10 cellular contexts compared by ENCODE assay signal in the genomic region with DNA sequence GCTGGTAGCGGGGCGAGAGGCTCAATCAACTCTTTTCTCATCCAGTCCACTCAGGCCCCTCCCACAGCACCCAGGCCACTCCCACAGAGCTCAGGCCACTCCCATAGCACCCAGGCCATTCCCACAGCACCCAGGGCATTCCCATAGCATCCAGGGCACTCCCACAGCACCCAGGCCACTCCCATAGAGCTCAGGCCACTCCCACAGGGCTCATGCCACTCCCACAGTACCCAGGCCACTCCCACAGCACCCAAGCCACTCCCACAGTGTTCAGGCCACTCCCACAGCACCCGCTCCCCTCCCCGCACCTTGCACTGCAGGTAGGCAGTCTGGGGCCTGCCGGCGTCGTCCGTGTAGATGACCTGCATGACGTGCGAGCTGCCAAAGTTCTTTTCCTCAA. TPM values are rescaled to one million over a fixed set of nuclear protein-coding genes. Genes with fewer than 3 reads are reported as not detected.
DNase-seq lines count a peak whose midpoint lies in the region; ATAC-seq and TF ChIP-seq lines count a peak whose summit lies in the region.
"Not testable (repeated sequence)": the region's sequence is repeated elsewhere in the genome, so short reads cannot be mapped to it uniquely, and the experiment has no call there.
"Had no signal": no experiment of that assay in that cellular context is flagged by ENCODE, and none has a peak within 500 bp of the region (broad histone marks: within the 10 kb centered on the region; RNA-seq: fewer than 3 reads in every experiment).

No MANE protein-coding gene starts in this region.

- H4K20me1 ChIP-seq in PC-9 (ENCODE audit: insufficient read depth), result not testable (repeated sequence)

- H2AFZ ChIP-seq in PC-9, result not testable (repeated sequence)

- POLR2A ChIA-PET in PC-9 (lab: Charles Lee; ENCODE audit: unreplicated experiment), result not testable (repeated sequence)

- intact Hi-C loops in PC-9 (cut with micrococcal nuclease; ENCODE audit: unreplicated experiment); activated naive CD4-positive, alpha-beta T cell treated with anti-CD3 and anti-CD28 coated beads for 36 hours (cut with micrococcal nuclease): not testable (repeated sequence)

- H3K4me1 Mint-ChIP-seq in activated naive CD4-positive, alpha-beta T cell treated with anti-CD3 and anti-CD28 coated beads for 36 hours (ENCODE audit: low read depth); effector memory CD8-positive, alpha-beta T cell (ENCODE audit: low read depth in 2 of 2): not testable (repeated sequence)

- not testable (repeated sequence) for H3K27ac Mint-ChIP-seq in activated naive CD4-positive, alpha-beta T cell treated with anti-CD3 and anti-CD28 coated beads for 36 hours
- H3K27ac Mint-ChIP-seq in effector memory CD8-positive, alpha-beta T cell, result peak overlapping the region in 1 of 2 donors; percentile 74

- in situ Hi-C loops in Caki2 (cut with HindIII; ENCODE audit: low pct_unique_long_range_greater_than_20kb, low sequenced_read_pairs), result not testable (repeated sequence)

- peak overlapping the region; percentile 61 for H3K4me2 ChIP-seq in PC-9

- H3K79me2 ChIP-seq in PC-9 (ENCODE audit: low read depth), result not testable (repeated sequence)

- not testable (repeated sequence) for TF ChIP-seq CTCF in PC-9 (conservative IDR thresholded peaks at IDR 0.05); lung (IDR thresholded peaks at IDR 0.05; ENCODE audit: control extremely low read depth, extremely low read depth)

- not testable (repeated sequence) for H3K9me3 Mint-ChIP-seq in activated naive CD4-positive, alpha-beta T cell treated with anti-CD3 and anti-CD28 coated beads for 36 hours; effector memory CD8-positive, alpha-beta T cell

- not testable (repeated sequence) for H3K4me3 ChIP-seq in PC-9, lung

- H3K4me1 ChIP-seq in PC-9 (replicated peaks; ENCODE audit: insufficient read depth); lung (ENCODE audit: control insufficient read depth in 2 of 2, insufficient read depth in 2 of 2, low read length in 2 of 2): not testable (repeated sequence)

- H3K9me3 ChIP-seq in PC-9 (ENCODE audit: insufficient read depth, low read depth); lung (ENCODE audit: control insufficient read depth in 2 of 2, insufficient read depth in 1 of 2, low read length in 1 of 2): not testable (repeated sequence)

- WGBS in lung, 2 donors, result 68% methylated on average over 10 of the region's 10 CpGs; no CpG with 5 or more reads in 1 of the 2 donors

- not testable (repeated sequence) for H3F3A ChIP-seq in PC-9 (ENCODE audit: insufficient read depth, low read depth)

- not testable (repeated sequence) for H3K27ac ChIP-seq in PC-9; lung (ENCODE audit: low read depth in 1 of 2, low read length in 1 of 2)

- peak; percentile 22 for ATAC-seq in HG02759 (IDR thresholded peaks at IDR 0.05; ENCODE audit: unreplicated experiment)
- peak; percentile 4 for ATAC-seq in effector memory CD8-positive, alpha-beta T cell (replicated peaks)
- ATAC-seq in lung (ENCODE audit: insufficient read depth, low FRiP score), result peak; percentile 6

- H3K27me3 ChIP-seq in PC-9 (ENCODE audit: insufficient read depth, low read depth); lung (ENCODE audit: control insufficient read depth, insufficient read depth): not testable (repeated sequence)

- H3K36me3 ChIP-seq in PC-9 (ENCODE audit: low read depth); lung (ENCODE audit: control insufficient read depth in 2 of 2, insufficient read depth in 2 of 2, low read length in 2 of 2): not testable (repeated sequence)

- not testable (repeated sequence) for H3K9me2 ChIP-seq in PC-9 (ENCODE audit: insufficient read depth)

- not testable (repeated sequence) for H3K4me3 Mint-ChIP-seq in activated naive CD4-positive, alpha-beta T cell treated with anti-CD3 and anti-CD28 coated beads for 36 hours; effector memory CD8-positive, alpha-beta T cell

- not testable (repeated sequence) for H3K36me3 Mint-ChIP-seq in activated naive CD4-positive, alpha-beta T cell treated with anti-CD3 and anti-CD28 coated beads for 36 hours (ENCODE audit: low read depth); effector memory CD8-positive, alpha-beta T cell (ENCODE audit: insufficient read depth)

- CTCF ChIA-PET in PC-9 (lab: Charles Lee), result not testable (repeated sequence)
- CTCF ChIA-PET in activated naive CD4-positive, alpha-beta T cell treated with anti-CD3 and anti-CD28 coated beads for 36 hours (lab: Charles Lee), result interaction anchor here (1.1 kb wide), 1 partner anchor 17 kb away, joined by 6 read pairs; no protein-coding TSS in a partner anchor

- BruUV-seq in PC-9 (replicated peaks; lab: Mats Ljungman, UMichigan), result not testable (repeated sequence)

- DNase-seq in Caki2 (ENCODE audit: low read depth) (peak; percentile 53), PC-9 (peak; percentile 42 to 56)
- peak; percentile 56 for DNase-seq in activated CD4-positive, CD25-positive, alpha-beta regulatory T cell treated with anti-CD3 and anti-CD28 coated beads, Interleukin-2, amount 50 U/mL, for 72 hours
- peak; percentile 33 for DNase-seq in activated naive CD4-positive, alpha-beta T cell treated with anti-CD3 and anti-CD28 coated beads for 36 hours
- peak in 2 of 3 experiments; percentile 26 to 31 for DNase-seq in effector memory CD8-positive, alpha-beta T cell
- DNase-seq in lung (ENCODE audit: low spot score), result not testable (repeated sequence)
- peak; percentile 75 for DNase-seq in stimulated activated CD8-positive, alpha-beta memory T cell treated with anti-CD3 and anti-CD28 coated beads, Interleukin-4, amount 100 ng/mL, for 48 hours

- not testable (repeated sequence) for H3K27me3 Mint-ChIP-seq in activated naive CD4-positive, alpha-beta T cell treated with anti-CD3 and anti-CD28 coated beads for 36 hours (ENCODE audit: low read depth); effector memory CD8-positive, alpha-beta T cell

RNA-seq across cellular contexts. Expression of gene DBNL, which starts 8.1 kb away (rescaled TPM):
- total RNA-seq in Caki2 (2014; rRNA removed; shearing (Covaris generic); ENCODE audit: low replicate concordance), result 137 and 174 TPM in 2 replicates
- total RNA-seq in PC-9 (2021) (65.6 and 70.7 TPM in 2 replicates), lung (100 to 1,000 TPM in 1 of 2 donors, 10 to 100 TPM in 1; 65.9 to 144 TPM)
- 10 to 100 TPM; 82.3 TPM for total RNA-seq in activated naive CD4-positive, alpha-beta T cell treated with anti-CD3 and anti-CD28 coated beads for 36 hours
- polyA plus RNA-seq in lung, result 100 to 1,000 TPM in 1 of 2 donors, 10 to 100 TPM in 1; 89.3 to 209 TPM

RNA-seq across cellular contexts. Expression of gene PGAM2, which starts 29.0 kb away (rescaled TPM):
- total RNA-seq in Caki2 (2014; rRNA removed; shearing (Covaris generic); ENCODE audit: low replicate concordance), result not detected in 2 replicates
- 4.2 and 9.7 TPM in 2 replicates for total RNA-seq in PC-9 (2021)
- total RNA-seq in activated naive CD4-positive, alpha-beta T cell treated with anti-CD3 and anti-CD28 coated beads for 36 hours, result under 1 TPM in 1 of 2 experiments, not detected in 1; 0.24 TPM
- total RNA-seq in lung, result under 1 TPM in 1 of 2 donors, not detected in 1; 0.85 TPM
- polyA plus RNA-seq in lung, result under 1 TPM; 0.63 to 0.83 TPM

RNA-seq across cellular contexts. Expression of gene SPDYE1, which starts 38.7 kb away (rescaled TPM):
- not detected in 2 replicates for total RNA-seq in Caki2 (2014; rRNA removed; shearing (Covaris generic); ENCODE audit: low replicate concordance)
- total RNA-seq in PC-9 (2021) (not detected in 2 replicates), lung (under 1 TPM in 1 of 2 donors, not detected in 1; 0.09 TPM)
- total RNA-seq in activated naive CD4-positive, alpha-beta T cell treated with anti-CD3 and anti-CD28 coated beads for 36 hours, result not detected
- not detected for polyA plus RNA-seq in lung
- total RNA-seq: G401, Right ventricle myocardium inferior had no signal

RNA-seq across cellular contexts. Expression of gene POLM, which starts 46.0 kb away (rescaled TPM):
- 2.6 and 2.9 TPM in 2 replicates for total RNA-seq in Caki2 (2014; rRNA removed; shearing (Covaris generic); ENCODE audit: low replicate concordance)
- total RNA-seq in PC-9 (2021), result 58.8 and 59.1 TPM in 2 replicates
- total RNA-seq in activated naive CD4-positive, alpha-beta T cell treated with anti-CD3 and anti-CD28 coated beads for 36 hours, result 10 to 100 TPM; 27.1 to 29.4 TPM
- 10 to 100 TPM; 27.9 to 35.8 TPM for total RNA-seq in lung
- 10 to 100 TPM; 17.9 to 19.1 TPM for polyA plus RNA-seq in lung
